ENCODE assay signal across 1 cellular context in the genomic region with DNA sequence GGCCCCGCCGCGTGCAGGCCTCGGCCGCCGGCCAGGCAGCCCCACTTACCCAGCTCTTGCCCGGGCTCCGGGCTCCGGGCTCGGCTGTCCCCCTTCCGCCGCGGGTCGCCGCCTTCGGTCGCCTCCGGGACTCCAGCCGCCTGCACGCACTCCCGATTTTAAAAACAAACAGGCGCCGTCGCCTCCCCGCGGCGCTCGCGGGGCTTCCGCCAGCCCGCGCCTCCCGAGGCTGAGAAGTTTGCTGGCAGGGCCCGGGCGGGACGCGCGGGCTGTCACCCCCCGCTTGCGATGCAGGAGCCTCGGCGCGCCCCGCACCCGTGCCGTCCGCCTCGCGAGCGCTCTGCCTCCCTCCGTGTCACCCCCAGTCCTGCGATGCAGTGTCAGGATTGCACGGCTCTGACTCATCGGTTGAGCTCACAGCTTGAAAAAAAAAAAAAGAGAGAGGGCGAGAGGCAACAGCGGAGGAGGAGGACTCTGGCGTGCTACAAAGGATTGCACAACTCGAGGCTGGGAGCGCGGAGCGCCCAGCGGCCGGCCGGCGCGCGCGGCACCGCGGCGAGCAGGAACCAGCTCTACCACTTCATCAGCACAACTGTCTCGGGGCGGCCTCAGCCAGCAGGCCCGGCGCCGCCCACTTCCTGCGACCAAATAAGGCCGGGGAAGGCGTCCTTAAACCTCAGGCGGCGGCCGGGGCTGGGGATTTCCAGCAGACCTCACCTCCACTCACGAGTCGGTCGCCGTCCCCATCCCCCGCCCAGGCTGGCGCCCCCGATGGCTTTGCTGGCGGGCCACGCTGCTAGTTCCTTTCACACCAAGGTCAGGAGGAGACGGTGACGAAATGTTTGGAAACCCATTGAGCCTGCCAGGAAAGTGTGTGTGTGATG.
A peak's percentile ranks its signal among the peaks of the same experiment; 100 is the strongest.
TF ChIP-seq lines count a peak whose summit lies in the region.

No MANE protein-coding gene starts in this region.

TF ChIP-seq in HepG2, 621 proteins besides CTCF, POLR2A, EP300 and RAD21 (continued from another document and continues in another):
- TF ChIP-seq, protein P1, sequence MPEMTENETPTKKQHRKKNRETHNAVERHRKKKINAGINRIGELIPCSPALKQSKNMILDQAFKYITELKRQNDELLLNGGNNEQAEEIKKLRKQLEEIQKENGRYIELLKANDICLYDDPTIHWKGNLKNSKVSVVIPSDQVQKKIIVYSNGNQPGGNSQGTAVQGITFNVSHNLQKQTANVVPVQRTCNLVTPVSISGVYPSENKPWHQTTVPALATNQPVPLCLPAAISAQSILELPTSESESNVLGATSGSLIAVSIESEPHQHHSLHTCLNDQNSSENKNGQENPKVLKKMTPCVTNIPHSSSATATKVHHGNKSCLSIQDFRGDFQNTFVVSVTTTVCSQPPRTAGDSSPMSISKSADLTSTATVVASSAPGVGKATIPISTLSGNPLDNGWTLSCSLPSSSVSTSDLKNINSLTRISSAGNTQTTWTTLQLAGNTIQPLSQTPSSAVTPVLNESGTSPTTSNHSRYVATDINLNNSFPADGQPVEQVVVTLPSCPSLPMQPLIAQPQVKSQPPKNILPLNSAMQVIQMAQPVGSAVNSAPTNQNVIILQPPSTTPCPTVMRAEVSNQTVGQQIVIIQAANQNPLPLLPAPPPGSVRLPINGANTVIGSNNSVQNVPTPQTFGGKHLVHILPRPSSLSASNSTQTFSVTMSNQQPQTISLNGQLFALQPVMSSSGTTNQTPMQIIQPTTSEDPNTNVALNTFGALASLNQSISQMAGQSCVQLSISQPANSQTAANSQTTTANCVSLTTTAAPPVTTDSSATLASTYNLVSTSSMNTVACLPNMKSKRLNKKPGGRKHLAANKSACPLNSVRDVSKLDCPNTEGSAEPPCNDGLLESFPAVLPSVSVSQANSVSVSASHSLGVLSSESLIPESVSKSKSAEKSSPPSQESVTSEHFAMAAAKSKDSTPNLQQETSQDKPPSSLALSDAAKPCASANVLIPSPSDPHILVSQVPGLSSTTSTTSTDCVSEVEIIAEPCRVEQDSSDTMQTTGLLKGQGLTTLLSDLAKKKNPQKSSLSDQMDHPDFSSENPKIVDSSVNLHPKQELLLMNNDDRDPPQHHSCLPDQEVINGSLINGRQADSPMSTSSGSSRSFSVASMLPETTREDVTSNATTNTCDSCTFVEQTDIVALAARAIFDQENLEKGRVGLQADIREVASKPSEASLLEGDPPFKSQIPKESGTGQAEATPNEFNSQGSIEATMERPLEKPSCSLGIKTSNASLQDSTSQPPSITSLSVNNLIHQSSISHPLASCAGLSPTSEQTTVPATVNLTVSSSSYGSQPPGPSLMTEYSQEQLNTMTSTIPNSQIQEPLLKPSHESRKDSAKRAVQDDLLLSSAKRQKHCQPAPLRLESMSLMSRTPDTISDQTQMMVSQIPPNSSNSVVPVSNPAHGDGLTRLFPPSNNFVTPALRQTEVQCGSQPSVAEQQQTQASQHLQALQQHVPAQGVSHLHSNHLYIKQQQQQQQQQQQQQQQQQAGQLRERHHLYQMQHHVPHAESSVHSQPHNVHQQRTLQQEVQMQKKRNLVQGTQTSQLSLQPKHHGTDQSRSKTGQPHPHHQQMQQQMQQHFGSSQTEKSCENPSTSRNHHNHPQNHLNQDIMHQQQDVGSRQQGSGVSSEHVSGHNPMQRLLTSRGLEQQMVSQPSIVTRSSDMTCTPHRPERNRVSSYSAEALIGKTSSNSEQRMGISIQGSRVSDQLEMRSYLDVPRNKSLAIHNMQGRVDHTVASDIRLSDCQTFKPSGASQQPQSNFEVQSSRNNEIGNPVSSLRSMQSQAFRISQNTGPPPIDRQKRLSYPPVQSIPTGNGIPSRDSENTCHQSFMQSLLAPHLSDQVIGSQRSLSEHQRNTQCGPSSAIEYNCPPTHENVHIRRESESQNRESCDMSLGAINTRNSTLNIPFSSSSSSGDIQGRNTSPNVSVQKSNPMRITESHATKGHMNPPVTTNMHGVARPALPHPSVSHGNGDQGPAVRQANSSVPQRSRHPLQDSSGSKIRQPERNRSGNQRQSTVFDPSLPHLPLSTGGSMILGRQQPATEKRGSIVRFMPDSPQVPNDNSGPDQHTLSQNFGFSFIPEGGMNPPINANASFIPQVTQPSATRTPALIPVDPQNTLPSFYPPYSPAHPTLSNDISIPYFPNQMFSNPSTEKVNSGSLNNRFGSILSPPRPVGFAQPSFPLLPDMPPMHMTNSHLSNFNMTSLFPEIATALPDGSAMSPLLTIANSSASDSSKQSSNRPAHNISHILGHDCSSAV (CRISPR knock-in tag; IDR thresholded peaks at IDR 0.05; ENCODE audit: borderline replicate concordance): no peak
- TF ChIP-seq, protein P2, sequence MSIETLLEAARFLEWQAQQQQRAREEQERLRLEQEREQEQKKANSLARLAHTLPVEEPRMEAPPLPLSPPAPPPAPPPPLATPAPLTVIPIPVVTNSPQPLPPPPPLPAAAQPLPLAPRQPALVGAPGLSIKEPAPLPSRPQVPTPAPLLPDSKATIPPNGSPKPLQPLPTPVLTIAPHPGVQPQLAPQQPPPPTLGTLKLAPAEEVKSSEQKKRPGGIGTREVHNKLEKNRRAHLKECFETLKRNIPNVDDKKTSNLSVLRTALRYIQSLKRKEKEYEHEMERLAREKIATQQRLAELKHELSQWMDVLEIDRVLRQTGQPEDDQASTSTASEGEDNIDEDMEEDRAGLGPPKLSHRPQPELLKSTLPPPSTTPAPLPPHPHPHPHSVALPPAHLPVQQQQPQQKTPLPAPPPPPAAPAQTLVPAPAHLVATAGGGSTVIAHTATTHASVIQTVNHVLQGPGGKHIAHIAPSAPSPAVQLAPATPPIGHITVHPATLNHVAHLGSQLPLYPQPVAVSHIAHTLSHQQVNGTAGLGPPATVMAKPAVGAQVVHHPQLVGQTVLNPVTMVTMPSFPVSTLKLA (IDR thresholded peaks at IDR 0.05): peak; percentile 54
- TF ChIP-seq, protein P3, sequence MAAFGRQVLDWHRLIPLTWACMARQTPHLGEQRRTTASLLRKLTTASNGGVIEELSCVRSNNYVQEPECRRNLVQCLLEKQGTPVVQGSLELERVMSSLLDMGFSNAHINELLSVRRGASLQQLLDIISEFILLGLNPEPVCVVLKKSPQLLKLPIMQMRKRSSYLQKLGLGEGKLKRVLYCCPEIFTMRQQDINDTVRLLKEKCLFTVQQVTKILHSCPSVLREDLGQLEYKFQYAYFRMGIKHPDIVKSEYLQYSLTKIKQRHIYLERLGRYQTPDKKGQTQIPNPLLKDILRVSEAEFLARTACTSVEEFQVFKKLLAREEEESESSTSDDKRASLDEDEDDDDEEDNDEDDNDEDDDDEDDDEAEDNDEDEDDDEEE (CRISPR knock-in tag; IDR thresholded peaks at IDR 0.05): peak; percentile 86; the same call in 1 of the 2 replicates
- TF ChIP-seq FOSL2 (CRISPR knock-in tag; IDR thresholded peaks at IDR 0.05) (peak; percentile 96), HNRNPH1 (optimal IDR thresholded peaks at IDR 0.05; ENCODE audit: low read depth, low read length) (no peak), ZNF891 (CRISPR knock-in tag; IDR thresholded peaks at IDR 0.05) (peak; percentile 56), TBX2 (CRISPR knock-in tag; IDR thresholded peaks at IDR 0.05; ENCODE audit: borderline replicate concordance) (peak; percentile 93), POGZ (CRISPR knock-in tag; IDR thresholded peaks at IDR 0.05) (peak; percentile 57; the same call in 1 of the 2 replicates), DR1 (CRISPR knock-in tag; IDR thresholded peaks at IDR 0.05) (peak; percentile 57; the same call in 1 of the 2 replicates), SKI (IDR thresholded peaks at IDR 0.05; ENCODE audit: partially characterized antibody) (peak; percentile 85), TOPORS (CRISPR knock-in tag; IDR thresholded peaks at IDR 0.05) (peak; percentile 46; the same call in 1 of the 2 replicates), TEAD3 (CRISPR knock-in tag; optimal IDR thresholded peaks at IDR 0.05; ENCODE audit: borderline replicate concordance) (peak; percentile 67), ZBTB1 (CRISPR knock-in tag; IDR thresholded peaks at IDR 0.05; ENCODE audit: borderline replicate concordance) (no peak), PAWR (CRISPR knock-in tag; IDR thresholded peaks at IDR 0.05; ENCODE audit: borderline replicate concordance) (no peak), HOXD1 (CRISPR knock-in tag; IDR thresholded peaks at IDR 0.05) (no peak), POLR2G (IDR thresholded peaks at IDR 0.05; ENCODE audit: low read depth, low read length) (peak; percentile 76), NFE2L1 (CRISPR knock-in tag; IDR thresholded peaks at IDR 0.05; ENCODE audit: borderline replicate concordance) (no peak), ZFP1 (CRISPR knock-in tag; IDR thresholded peaks at IDR 0.05) (no peak; the same call in 1 of the 2 replicates), FOSL1 (CRISPR knock-in tag; IDR thresholded peaks at IDR 0.05; ENCODE audit: borderline replicate concordance) (peak; percentile 82), ZNF766 (CRISPR knock-in tag; IDR thresholded peaks at IDR 0.05; ENCODE audit: borderline replicate concordance) (peak; percentile 85), RARA (CRISPR knock-in tag; IDR thresholded peaks at IDR 0.05) (peak; percentile 40)
- TF ChIP-seq, protein P4, sequence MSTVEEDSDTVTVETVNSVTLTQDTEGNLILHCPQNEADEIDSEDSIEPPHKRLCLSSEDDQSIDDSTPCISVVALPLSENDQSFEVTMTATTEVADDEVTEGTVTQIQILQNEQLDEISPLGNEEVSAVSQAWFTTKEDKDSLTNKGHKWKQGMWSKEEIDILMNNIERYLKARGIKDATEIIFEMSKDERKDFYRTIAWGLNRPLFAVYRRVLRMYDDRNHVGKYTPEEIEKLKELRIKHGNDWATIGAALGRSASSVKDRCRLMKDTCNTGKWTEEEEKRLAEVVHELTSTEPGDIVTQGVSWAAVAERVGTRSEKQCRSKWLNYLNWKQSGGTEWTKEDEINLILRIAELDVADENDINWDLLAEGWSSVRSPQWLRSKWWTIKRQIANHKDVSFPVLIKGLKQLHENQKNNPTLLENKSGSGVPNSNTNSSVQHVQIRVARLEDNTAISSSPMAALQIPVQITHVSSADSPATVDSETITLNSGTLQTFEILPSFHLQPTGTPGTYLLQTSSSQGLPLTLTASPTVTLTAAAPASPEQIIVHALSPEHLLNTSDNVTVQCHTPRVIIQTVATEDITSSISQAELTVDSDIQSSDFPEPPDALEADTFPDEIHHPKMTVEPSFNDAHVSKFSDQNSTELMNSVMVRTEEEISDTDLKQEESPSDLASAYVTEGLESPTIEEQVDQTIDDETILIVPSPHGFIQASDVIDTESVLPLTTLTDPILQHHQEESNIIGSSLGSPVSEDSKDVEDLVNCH (CRISPR knock-in tag; IDR thresholded peaks at IDR 0.05): no peak
- TF ChIP-seq, protein P5, sequence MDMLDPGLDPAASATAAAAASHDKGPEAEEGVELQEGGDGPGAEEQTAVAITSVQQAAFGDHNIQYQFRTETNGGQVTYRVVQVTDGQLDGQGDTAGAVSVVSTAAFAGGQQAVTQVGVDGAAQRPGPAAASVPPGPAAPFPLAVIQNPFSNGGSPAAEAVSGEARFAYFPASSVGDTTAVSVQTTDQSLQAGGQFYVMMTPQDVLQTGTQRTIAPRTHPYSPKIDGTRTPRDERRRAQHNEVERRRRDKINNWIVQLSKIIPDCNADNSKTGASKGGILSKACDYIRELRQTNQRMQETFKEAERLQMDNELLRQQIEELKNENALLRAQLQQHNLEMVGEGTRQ (IDR thresholded peaks at IDR 0.05; ENCODE audit: low read depth, low read length): no peak
- TF ChIP-seq, protein P5 (CRISPR knock-in tag; IDR thresholded peaks at IDR 0.05; ENCODE audit: borderline replicate concordance): peak; percentile 97; the same call in 1 of the 2 replicates
- TF ChIP-seq, protein P6, sequence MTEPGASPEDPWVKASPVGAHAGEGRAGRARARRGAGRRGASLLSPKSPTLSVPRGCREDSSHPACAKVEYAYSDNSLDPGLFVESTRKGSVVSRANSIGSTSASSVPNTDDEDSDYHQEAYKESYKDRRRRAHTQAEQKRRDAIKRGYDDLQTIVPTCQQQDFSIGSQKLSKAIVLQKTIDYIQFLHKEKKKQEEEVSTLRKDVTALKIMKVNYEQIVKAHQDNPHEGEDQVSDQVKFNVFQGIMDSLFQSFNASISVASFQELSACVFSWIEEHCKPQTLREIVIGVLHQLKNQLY (CRISPR knock-in tag; IDR thresholded peaks at IDR 0.05): no peak
- TF ChIP-seq, protein P7, sequence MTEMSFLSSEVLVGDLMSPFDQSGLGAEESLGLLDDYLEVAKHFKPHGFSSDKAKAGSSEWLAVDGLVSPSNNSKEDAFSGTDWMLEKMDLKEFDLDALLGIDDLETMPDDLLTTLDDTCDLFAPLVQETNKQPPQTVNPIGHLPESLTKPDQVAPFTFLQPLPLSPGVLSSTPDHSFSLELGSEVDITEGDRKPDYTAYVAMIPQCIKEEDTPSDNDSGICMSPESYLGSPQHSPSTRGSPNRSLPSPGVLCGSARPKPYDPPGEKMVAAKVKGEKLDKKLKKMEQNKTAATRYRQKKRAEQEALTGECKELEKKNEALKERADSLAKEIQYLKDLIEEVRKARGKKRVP (CRISPR knock-in tag; IDR thresholded peaks at IDR 0.05): peak in 1 of 2 experiments; percentile 89; a peak in 2 of 4 replicates
- TF ChIP-seq, protein P8, sequence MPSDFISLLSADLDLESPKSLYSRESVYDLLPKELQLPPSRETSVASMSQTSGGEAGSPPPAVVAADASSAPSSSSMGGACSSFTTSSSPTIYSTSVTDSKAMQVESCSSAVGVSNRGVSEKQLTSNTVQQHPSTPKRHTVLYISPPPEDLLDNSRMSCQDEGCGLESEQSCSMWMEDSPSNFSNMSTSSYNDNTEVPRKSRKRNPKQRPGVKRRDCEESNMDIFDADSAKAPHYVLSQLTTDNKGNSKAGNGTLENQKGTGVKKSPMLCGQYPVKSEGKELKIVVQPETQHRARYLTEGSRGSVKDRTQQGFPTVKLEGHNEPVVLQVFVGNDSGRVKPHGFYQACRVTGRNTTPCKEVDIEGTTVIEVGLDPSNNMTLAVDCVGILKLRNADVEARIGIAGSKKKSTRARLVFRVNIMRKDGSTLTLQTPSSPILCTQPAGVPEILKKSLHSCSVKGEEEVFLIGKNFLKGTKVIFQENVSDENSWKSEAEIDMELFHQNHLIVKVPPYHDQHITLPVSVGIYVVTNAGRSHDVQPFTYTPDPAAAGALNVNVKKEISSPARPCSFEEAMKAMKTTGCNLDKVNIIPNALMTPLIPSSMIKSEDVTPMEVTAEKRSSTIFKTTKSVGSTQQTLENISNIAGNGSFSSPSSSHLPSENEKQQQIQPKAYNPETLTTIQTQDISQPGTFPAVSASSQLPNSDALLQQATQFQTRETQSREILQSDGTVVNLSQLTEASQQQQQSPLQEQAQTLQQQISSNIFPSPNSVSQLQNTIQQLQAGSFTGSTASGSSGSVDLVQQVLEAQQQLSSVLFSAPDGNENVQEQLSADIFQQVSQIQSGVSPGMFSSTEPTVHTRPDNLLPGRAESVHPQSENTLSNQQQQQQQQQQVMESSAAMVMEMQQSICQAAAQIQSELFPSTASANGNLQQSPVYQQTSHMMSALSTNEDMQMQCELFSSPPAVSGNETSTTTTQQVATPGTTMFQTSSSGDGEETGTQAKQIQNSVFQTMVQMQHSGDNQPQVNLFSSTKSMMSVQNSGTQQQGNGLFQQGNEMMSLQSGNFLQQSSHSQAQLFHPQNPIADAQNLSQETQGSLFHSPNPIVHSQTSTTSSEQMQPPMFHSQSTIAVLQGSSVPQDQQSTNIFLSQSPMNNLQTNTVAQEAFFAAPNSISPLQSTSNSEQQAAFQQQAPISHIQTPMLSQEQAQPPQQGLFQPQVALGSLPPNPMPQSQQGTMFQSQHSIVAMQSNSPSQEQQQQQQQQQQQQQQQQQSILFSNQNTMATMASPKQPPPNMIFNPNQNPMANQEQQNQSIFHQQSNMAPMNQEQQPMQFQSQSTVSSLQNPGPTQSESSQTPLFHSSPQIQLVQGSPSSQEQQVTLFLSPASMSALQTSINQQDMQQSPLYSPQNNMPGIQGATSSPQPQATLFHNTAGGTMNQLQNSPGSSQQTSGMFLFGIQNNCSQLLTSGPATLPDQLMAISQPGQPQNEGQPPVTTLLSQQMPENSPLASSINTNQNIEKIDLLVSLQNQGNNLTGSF (CRISPR knock-in tag; IDR thresholded peaks at IDR 0.05): no peak
